Comparison of ENCODE assay signal across 19 cellular contexts in the genomic region with DNA sequence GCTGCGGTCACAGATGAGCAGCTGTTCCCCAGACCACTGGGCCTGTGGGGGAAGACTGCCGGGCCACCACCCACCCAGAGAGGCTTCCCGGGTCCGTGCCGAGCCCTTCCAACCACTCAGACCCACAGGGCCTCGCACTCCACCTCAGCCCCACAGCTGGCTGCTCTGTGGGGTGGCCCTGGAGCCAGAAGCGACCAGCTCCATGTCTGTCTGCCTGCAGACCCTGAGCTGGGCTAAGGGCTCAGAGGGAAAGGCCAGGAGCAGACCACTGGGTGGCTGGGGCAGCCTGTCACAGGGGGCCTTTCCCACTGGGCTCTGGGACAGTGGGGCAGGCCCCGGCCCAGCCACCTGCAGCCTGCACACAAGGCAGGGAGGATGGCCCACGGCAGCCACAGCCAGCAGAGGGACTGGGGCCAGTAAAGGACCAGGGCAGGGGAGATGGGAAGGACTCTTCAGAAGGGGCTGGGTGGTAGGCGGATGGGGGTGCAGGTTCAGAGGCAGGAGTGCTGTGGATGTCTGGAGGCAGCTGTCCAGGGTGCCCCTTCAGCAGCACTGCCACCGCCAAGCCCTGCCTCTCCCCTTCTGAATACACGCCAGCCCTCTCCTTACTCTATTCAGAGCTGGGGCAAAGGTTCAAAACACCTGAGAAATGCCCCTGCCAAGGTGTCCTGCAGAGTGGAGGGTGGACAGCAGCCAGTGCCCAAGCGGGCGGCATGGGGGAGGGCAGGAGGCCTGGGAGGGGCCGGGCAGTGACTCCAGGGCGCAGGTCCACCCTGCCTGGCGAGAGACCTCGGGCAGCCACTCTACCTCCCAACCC. TPM values are rescaled to one million over a fixed set of nuclear protein-coding genes. Genes with fewer than 3 reads are reported as not detected.
DNase-seq lines count a peak whose midpoint lies in the region; ATAC-seq and TF ChIP-seq lines count a peak whose summit lies in the region.
"Had no signal": no experiment of that assay in that cellular context is flagged by ENCODE, and none has a peak within 500 bp of the region (broad histone marks: within the 10 kb centered on the region; RNA-seq: fewer than 3 reads in every experiment).

No MANE protein-coding gene starts in this region.

- H3K36me3 Mint-ChIP-seq in natural killer cell (no peaks in the 10 kb centered on the region), chondrocyte (ENCODE audit: low read depth) (no peaks in the 10 kb centered on the region)
- no peaks in the 10 kb centered on the region for H3K36me3 Mint-ChIP-seq in natural killer cell treated with Interleukin-12 subunit alpha and Interleukin-12 subunit beta and Interleukin-15 and Interleukin-18, amount 100 ng/mL, for 72 hours

- TF ChIP-seq CTCF in natural killer cell (IDR thresholded peaks at IDR 0.05) (no peak), chondrocyte (IDR thresholded peaks at IDR 0.05) (no peak), omental fat pad (IDR thresholded peaks at IDR 0.05) (no peak)

- ATAC-seq in natural killer cell (no peak), omental fat pad (ENCODE audit: low FRiP score) (no peak), aorta (ENCODE audit: low FRiP score) (no peak), GM18502 (IDR thresholded peaks at IDR 0.05; ENCODE audit: poor library complexity, unreplicated experiment) (no peak)
- ATAC-seq in natural killer cell treated with Interleukin-12 subunit alpha and Interleukin-12 subunit beta and Interleukin-15 and Interleukin-18, amount 100 ng/mL, for 72 hours, result no peak
- ATAC-seq: activated T-cell treated with anti-CD3 and anti-CD28 coated beads, Interleukin-2, amount 50 U/mL, for 72 hours; gastroesophageal sphincter; GM12878; right cardiac atrium had no signal

- WGBS in aorta, 2 donors, result 94 to 95% methylated on average over 15 to 18 of the region's 18 CpGs

- H3K27ac Mint-ChIP-seq in natural killer cell (no peak overlapping the region), chondrocyte (ENCODE audit: unreplicated experiment) (no peak overlapping the region)
- no peak overlapping the region for H3K27ac Mint-ChIP-seq in natural killer cell treated with Interleukin-12 subunit alpha and Interleukin-12 subunit beta and Interleukin-15 and Interleukin-18, amount 100 ng/mL, for 72 hours
- H3K27ac Mint-ChIP-seq: activated T-cell treated with anti-CD3 and anti-CD28 coated beads, Interleukin-2, amount 50 U/mL, for 72 hours; nephron progenitor cell had no signal

- no peaks in the 10 kb centered on the region for H3K9me3 ChIP-seq in aorta (ENCODE audit: control insufficient read depth, low read length)
- H3K9me3 ChIP-seq: gastroesophageal sphincter, testis had no signal

- H3K9me3 Mint-ChIP-seq in natural killer cell, result no peaks in the 10 kb centered on the region
- no peaks in the 10 kb centered on the region for H3K9me3 Mint-ChIP-seq in natural killer cell treated with Interleukin-12 subunit alpha and Interleukin-12 subunit beta and Interleukin-15 and Interleukin-18, amount 100 ng/mL, for 72 hours
- H3K9me3 Mint-ChIP-seq in chondrocyte (ENCODE audit: low read depth), result no peaks in the 10 kb centered on the region
- H3K9me3 Mint-ChIP-seq: activated T-cell treated with anti-CD3 and anti-CD28 coated beads, Interleukin-2, amount 50 U/mL, for 72 hours had no signal

- H3K4me3 Mint-ChIP-seq in natural killer cell (no peak overlapping the region), chondrocyte (ENCODE audit: unreplicated experiment) (no peak overlapping the region)
- H3K4me3 Mint-ChIP-seq in natural killer cell treated with Interleukin-12 subunit alpha and Interleukin-12 subunit beta and Interleukin-15 and Interleukin-18, amount 100 ng/mL, for 72 hours, result no peak overlapping the region
- H3K4me3 Mint-ChIP-seq: activated T-cell treated with anti-CD3 and anti-CD28 coated beads, Interleukin-2, amount 50 U/mL, for 72 hours; nephron progenitor cell had no signal

- no peaks in the 10 kb centered on the region for H3K36me3 ChIP-seq in aorta (ENCODE audit: control insufficient read depth in 1 of 2, insufficient read depth in 2 of 2, low read length in 1 of 2)

- H3K4me1 Mint-ChIP-seq in natural killer cell (no peaks in the 10 kb centered on the region), chondrocyte (ENCODE audit: low read depth) (no peaks in the 10 kb centered on the region)
- peaks cover 3 to 6% of the 10 kb centered on the region in 2 donors for H3K4me1 Mint-ChIP-seq in natural killer cell treated with Interleukin-12 subunit alpha and Interleukin-12 subunit beta and Interleukin-15 and Interleukin-18, amount 100 ng/mL, for 72 hours (ENCODE audit: low read depth in 2 of 2)

- H3K27me3 Mint-ChIP-seq in natural killer cell (ENCODE audit: low read depth in 2 of 2) (no peaks in the 10 kb centered on the region), chondrocyte (ENCODE audit: low read depth) (no peaks in the 10 kb centered on the region)
- no peaks in the 10 kb centered on the region for H3K27me3 Mint-ChIP-seq in natural killer cell treated with Interleukin-12 subunit alpha and Interleukin-12 subunit beta and Interleukin-15 and Interleukin-18, amount 100 ng/mL, for 72 hours

- no peak overlapping the region for H3K4me3 ChIP-seq in aorta (ENCODE audit: low read length in 2 of 2)
- H3K4me3 ChIP-seq: gastroesophageal sphincter, GM12878, testis had no signal

- intact Hi-C loops in natural killer cell (cut with micrococcal nuclease) (no loop called here), aorta (cut with DNase I) (no loop called here)

- H3K27me3 ChIP-seq in aorta (ENCODE audit: control insufficient read depth in 1 of 2, insufficient read depth in 2 of 2, low read length in 1 of 2), result no peaks in the 10 kb centered on the region
- H3K27me3 ChIP-seq: gastroesophageal sphincter, testis had no signal

- peak; percentile 12 for DNase-seq in natural killer cell
- DNase-seq in natural killer cell treated with Interleukin-12 subunit alpha and Interleukin-12 subunit beta and Interleukin-15 and Interleukin-18, amount 100 ng/mL, for 72 hours (ENCODE audit: low spot score), result no peak
- peak; percentile 85 for DNase-seq in chondrocyte (ENCODE audit: low spot score)
- DNase-seq in omental fat pad (ENCODE audit: low spot score), result peak; percentile 12
- DNase-seq in aorta, result peak; percentile 23 to 34
- no peak for DNase-seq in NCI-H524 (lab: John Stamatoyannopoulos, UW)
- no peak for DNase-seq in NAMALWA (ENCODE audit: low spot score)
- DNase-seq: activated CD4-positive, alpha-beta T cell treated with anti-CD3 and anti-CD28 coated beads for 48 hours; activated T-cell treated with anti-CD3 and anti-CD28 coated beads, Interleukin-2, amount 50 U/mL, for 72 hours; amniotic stem cell; NCI-H1694; NCI-H510A; nephron progenitor cell had no signal

- H3K27ac ChIP-seq in aorta (ENCODE audit: low read depth in 1 of 2, low read length in 2 of 2), result no peak overlapping the region
- H3K27ac ChIP-seq: epithelial cell of prostate, gastroesophageal sphincter, testis had no signal

- H3K4me1 ChIP-seq in aorta (ENCODE audit: control insufficient read depth in 1 of 2, insufficient read depth in 2 of 2, low read length in 2 of 2), result no peaks in the 10 kb centered on the region
- H3K4me1 ChIP-seq: gastroesophageal sphincter, testis had no signal

RNA-seq across cellular contexts. Expression of a gene that starts 32.2 kb away (rescaled TPM):
- total RNA-seq in natural killer cell (1 to 10 TPM; 5.1 to 5.3 (median 5.3) TPM), chondrocyte (4.9 to 5.3 TPM (median 5.0 TPM) in 3 replicates), omental fat pad (1 to 10 TPM; 4.3 to 7.6 (median 6.1) TPM), aorta (1 to 10 TPM; 4.7 to 5.0 TPM)
- 10 to 100 TPM in 1 of 2 donors, 1 to 10 TPM in 1; 9.7 to 17.9 TPM for total RNA-seq in natural killer cell treated with Interleukin-12 subunit alpha and Interleukin-12 subunit beta and Interleukin-15 and Interleukin-18, amount 100 ng/mL, for 72 hours
- polyA plus RNA-seq in aorta, result 10 to 100 TPM in 1 of 2 donors, 1 to 10 TPM in 1; 4.3 to 12.6 TPM

RNA-seq across cellular contexts. Expression of a gene that starts 32.2 kb away (rescaled TPM):
- total RNA-seq in natural killer cell (10 to 100 TPM in 2 of 3 donors, 1 to 10 TPM in 1; 6.4 to 12.5 (median 11.7) TPM), chondrocyte (15.6 to 24.5 TPM (median 18.2 TPM) in 3 replicates), omental fat pad (10 to 100 TPM in 3 of 4 donors, 1 to 10 TPM in 1; 7.6 to 12.6 (median 10.4) TPM), aorta (10 to 100 TPM in 1 of 2 donors, 1 to 10 TPM in 1; 7.7 to 16.6 TPM)
- 10 to 100 TPM; 11.2 to 26.3 TPM for total RNA-seq in natural killer cell treated with Interleukin-12 subunit alpha and Interleukin-12 subunit beta and Interleukin-15 and Interleukin-18, amount 100 ng/mL, for 72 hours
- polyA plus RNA-seq in aorta, result 1 to 10 TPM; 5.5 to 8.0 TPM

Comparison
In these comparisons a context has a peak if more than half of its experiments do, and no peak if none do; other contexts are left out.
1. DNase-seq: peak in natural killer cell (single experiment), chondrocyte (single experiment), omental fat pad (single experiment) and aorta (2 of 2); none in natural killer cell treated with Interleukin-12 subunit alpha and Interleukin-12 subunit beta and Interleukin-15 and Interleukin-18, amount 100 ng/mL, for 72 hours (single experiment), NCI-H524 (0 of 2) and NAMALWA (single experiment).